8 cellular contexts compared by ENCODE assay signal in genomic region chr7:73770002-73770859, GRCh38. TPM values are rescaled to one million over a fixed set of nuclear protein-coding genes. Genes with fewer than 3 reads are reported as not detected.
A peak's percentile ranks its signal among the peaks of the same experiment; 100 is the strongest.
DNase-seq lines count a peak whose midpoint lies in the region; ATAC-seq and TF ChIP-seq lines count a peak whose summit lies in the region.

Gene CLDN3, minus strand, starts transcription at chr7:73770270. Its CDS starts 221 bp downstream, at chr7:73770049.

- H3K27ac ChIP-seq in WERI-Rb-1 (peak within 1 kb of the TSS; percentile 61), brain microvascular endothelial cell (no peak within 1 kb of the TSS)

- H3K27me3 ChIP-seq in WERI-Rb-1 (ENCODE audit: insufficient read depth, low read depth, severe bottlenecking): no peaks in the 10 kb centered on the region
- H3K27me3 ChIP-seq in brain microvascular endothelial cell (replicated peaks): peaks cover 34% of the 10 kb centered on the region

- TF ChIP-seq CTCF in Calu3 (IDR thresholded peaks at IDR 0.05; ENCODE audit: unreplicated experiment): no peak
- TF ChIP-seq CTCF in WERI-Rb-1 (IDR thresholded peaks at IDR 0.05; ENCODE audit: low read depth, low read length): no peak
- TF ChIP-seq CTCF in retinal pigment epithelial cell (conservative IDR thresholded peaks at IDR 0.05; ENCODE audit: low read depth, low read length): no peak
- no peak for TF ChIP-seq CTCF in brain microvascular endothelial cell (IDR thresholded peaks at IDR 0.05; ENCODE audit: low read depth, low read length, missing control alignments)

- peaks cover 37% of the 10 kb centered on the region for H3K36me3 Mint-ChIP-seq in Calu3 (ENCODE audit: insufficient read depth, unreplicated experiment)

- in situ Hi-C loops in brain microvascular endothelial cell (cut with HindIII; ENCODE audit: low pct_ligation_motif_present, low sequenced_read_pairs): no loop called here

- intact Hi-C loops in Calu3 (cut with micrococcal nuclease; ENCODE audit: unreplicated experiment): loop anchor here (2.0 kb wide), 1 partner anchor 81 kb away; no protein-coding TSS in a partner anchor
- intact Hi-C loops in left cardiac atrium (cut with DNase I): no loop called here

- H3K9me3 Mint-ChIP-seq in Calu3 (ENCODE audit: low read depth, unreplicated experiment): no peaks in the 10 kb centered on the region

- peak within 1 kb of the TSS; percentile 88 for H3K4me3 Mint-ChIP-seq in Calu3 (ENCODE audit: low read depth, unreplicated experiment)

- peak within 1 kb of the TSS; percentile 69 for H3K27ac Mint-ChIP-seq in Calu3 (ENCODE audit: unreplicated experiment)

- H3K36me3 ChIP-seq in WERI-Rb-1 (no peaks in the 10 kb centered on the region), brain microvascular endothelial cell (replicated peaks) (no peaks in the 10 kb centered on the region)

- peaks cover 17% of the 10 kb centered on the region for H3K4me1 Mint-ChIP-seq in Calu3 (ENCODE audit: low read depth, unreplicated experiment)

- no peaks in the 10 kb centered on the region for H3K27me3 Mint-ChIP-seq in Calu3 (ENCODE audit: unreplicated experiment)

- CTCF ChIA-PET in Calu3 (lab: Charles Lee): interaction anchor here (0.7 to 1.2 kb wide), 5 partner anchors 27 to 84 kb away, joined by 3 to 4 read pairs (median 4); partner anchors contain the start of gene ABHD11

- no peaks in the 10 kb centered on the region for H3K9me3 ChIP-seq in WERI-Rb-1 (ENCODE audit: severe bottlenecking)

- peak; percentile 95 for DNase-seq in Calu3
- peak; percentile 86 for DNase-seq in NCI-H128 (lab: John Stamatoyannopoulos, UW; ENCODE audit: unreplicated experiment)
- DNase-seq in WERI-Rb-1: peak; percentile 87
- DNase-seq in left cardiac atrium: no peak
- peak; percentile 10 for DNase-seq in retinal pigment epithelial cell (ENCODE audit: low read depth)
- DNase-seq in hepatic stellate cell (ENCODE audit: low spot score): no peak
- DNase-seq in AG08395 (ENCODE audit: low spot score): no peak
- no peak for DNase-seq in brain microvascular endothelial cell

- H3K4me3 ChIP-seq in WERI-Rb-1 (ENCODE audit: low read depth, low read length) (peak within 1 kb of the TSS; percentile 45), retinal pigment epithelial cell (ENCODE audit: low read length) (peak within 1 kb of the TSS; percentile 48), brain microvascular endothelial cell (ENCODE audit: low read depth, low read length) (no peak within 1 kb of the TSS)

- peak; percentile 15 to 67 for ATAC-seq in left cardiac atrium

- BruUV-seq in Calu3 (replicated peaks; lab: Mats Ljungman, UMichigan): no TSS peak

RNA-seq across cellular contexts. Expression of gene CLDN3, which starts in this region (rescaled TPM):
- total RNA-seq in Calu3 (2022): 122 and 135 TPM in 2 replicates
- not detected for total RNA-seq in left cardiac atrium

Comparison
In these comparisons a context has a peak if more than half of its experiments do, and no peak if none do; other contexts are left out.
1. RNA of gene CLDN3 (total RNA-seq): 122 to 135 TPM in Calu3; not detected in left cardiac atrium; every median in the first group is over 100 times any median in the second.
2. Peak in ATAC-seq in left cardiac atrium; RNA of the gene not detected or under 1 TPM.
3. DNase-seq: peak in Calu3 (single experiment), NCI-H128 (single experiment), WERI-Rb-1 (single experiment) and retinal pigment epithelial cell (single experiment); none in left cardiac atrium (single experiment), hepatic stellate cell (single experiment), AG08395 (single experiment) and brain microvascular endothelial cell (single experiment).